1 cellular context compared by ENCODE assay signal in genomic region chr16:88721815-88722755, GRCh38.
TF ChIP-seq lines count a peak whose summit lies in the region.

No MANE protein-coding gene starts in this region.

TF ChIP-seq in HepG2, 621 proteins besides CTCF, POLR2A, EP300 and RAD21:
- 0 out of 2 replicates have a peak, but pooled peaks have one; percentile 28 for TF ChIP-seq EEA1 (CRISPR knock-in tag; IDR thresholded peaks at IDR 0.05; ENCODE audit: borderline replicate concordance)
- TF ChIP-seq ETV6 (CRISPR knock-in tag; conservative IDR thresholded peaks at IDR 0.05): no peak
- TF ChIP-seq MLXIP (CRISPR knock-in tag; IDR thresholded peaks at IDR 0.05; ENCODE audit: borderline replicate concordance): no peak
- no peak for TF ChIP-seq CERS6 (CRISPR knock-in tag; IDR thresholded peaks at IDR 0.05)
- no peak for TF ChIP-seq ZNF772 (CRISPR knock-in tag; IDR thresholded peaks at IDR 0.05)
- no peak for TF ChIP-seq ZNF678 (CRISPR knock-in tag; IDR thresholded peaks at IDR 0.05)
- no peak for TF ChIP-seq ZBTB8A (CRISPR knock-in tag; IDR thresholded peaks at IDR 0.05; ENCODE audit: borderline replicate concordance, low read depth)
- TF ChIP-seq AGO2 (optimal IDR thresholded peaks at IDR 0.05; ENCODE audit: low read depth, low read length): peak; percentile 51
- TF ChIP-seq ZNF484 (CRISPR knock-in tag; IDR thresholded peaks at IDR 0.05; ENCODE audit: borderline replicate concordance, low read depth): no peak
- no peak for TF ChIP-seq FOXA3 (CRISPR knock-in tag; IDR thresholded peaks at IDR 0.05)
- no peak for TF ChIP-seq HNRNPH1 (optimal IDR thresholded peaks at IDR 0.05; ENCODE audit: low read depth, low read length)
- peak; percentile 65 for TF ChIP-seq RBM22 (optimal IDR thresholded peaks at IDR 0.05; ENCODE audit: low read length)
- TF ChIP-seq ATRX (CRISPR knock-in tag; IDR thresholded peaks at IDR 0.05; ENCODE audit: borderline replicate concordance): no peak
- no peak for TF ChIP-seq SNRNP70 (IDR thresholded peaks at IDR 0.05; ENCODE audit: low read depth, low read length)
- TF ChIP-seq SIN3A (IDR thresholded peaks at IDR 0.05; ENCODE audit: borderline replicate concordance, low read depth, low read length): no peak
